20 cellular contexts compared by ENCODE assay signal in the genomic region with DNA sequence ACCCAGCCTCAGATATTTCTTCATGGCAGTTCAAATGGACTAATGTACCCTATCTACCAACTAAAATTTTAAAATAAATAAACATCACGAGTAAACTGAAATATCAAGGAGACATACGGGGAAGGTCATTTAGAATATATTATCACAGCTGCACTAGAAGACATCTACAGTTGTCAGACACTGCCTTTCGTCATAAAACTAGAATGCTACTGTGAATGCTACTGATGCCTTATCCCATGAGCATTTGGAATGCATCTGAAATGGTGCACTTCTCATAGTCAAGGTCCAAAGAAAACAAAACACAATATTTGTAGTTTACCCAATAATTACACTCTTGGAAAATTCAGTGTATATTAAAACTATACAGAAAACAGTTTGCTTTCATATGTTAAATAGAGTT.
A peak's percentile ranks its signal among the peaks of the same experiment; 100 is the strongest.
DNase-seq lines count a peak whose midpoint lies in the region; ATAC-seq, FAIRE-seq and TF ChIP-seq lines count a peak whose summit lies in the region.
"Had no signal": no experiment of that assay in that cellular context is flagged by ENCODE, and none has a peak within 500 bp of the region (broad histone marks: within the 10 kb centered on the region; RNA-seq: fewer than 3 reads in every experiment).

No MANE protein-coding gene starts in this region.

- CTCF ChIA-PET in endothelial cell of umbilical vein (lab: Charles Lee), result interaction anchor here (1.0 to 1.1 kb wide), 4 partner anchors 13 to 55 kb away, joined by 3 to 4 read pairs (median 3); no protein-coding TSS in a partner anchor

- no peaks in the 10 kb centered on the region for H4K20me1 ChIP-seq in endothelial cell of umbilical vein (replicated peaks; ENCODE audit: control insufficient read depth, extremely low read depth, insufficient read depth, low read length)
- H4K20me1 ChIP-seq: BLaER1 treated with 17β-estradiol and CSF1 and Interleukin-3, amounts not matched to agents 10 nM and 100 nM had no signal

- no peaks in the 10 kb centered on the region for H3K9me3 Mint-ChIP-seq in activated T-cell treated with anti-CD3 and anti-CD28 coated beads, Interleukin-2, amount 50 U/mL, for 24 hours
- H3K9me3 Mint-ChIP-seq: CD8-positive, alpha-beta memory T cell had no signal

- TF ChIP-seq CTCF in heart right ventricle (IDR thresholded peaks at IDR 0.05), result no peak
- TF ChIP-seq CTCF in right atrium auricular region (IDR thresholded peaks at IDR 0.05), result no peak
- TF ChIP-seq CTCF in brain microvascular endothelial cell (IDR thresholded peaks at IDR 0.05; ENCODE audit: low read depth, low read length, missing control alignments), result no peak
- no peak for TF ChIP-seq CTCF in endothelial cell of umbilical vein (IDR thresholded peaks at IDR 0.05; ENCODE audit: extremely low read depth in 1 of 2, insufficient read depth in 1 of 2, low read depth in 1 of 2, low read length in 2 of 2)

- H2AFZ ChIP-seq in endothelial cell of umbilical vein (ENCODE audit: low read depth, low read length), result no peak overlapping the region

- peak overlapping the region; percentile 92 for H3K4me2 ChIP-seq in endothelial cell of umbilical vein (ENCODE audit: insufficient read depth, low read length)

- H3K79me2 ChIP-seq in endothelial cell of umbilical vein (ENCODE audit: control insufficient read depth, insufficient read depth, low read length), result peaks cover 41% of the 10 kb centered on the region

- ATAC-seq in heart right ventricle, result no peak

- H3K36me3 Mint-ChIP-seq in activated T-cell treated with anti-CD3 and anti-CD28 coated beads, Interleukin-2, amount 50 U/mL, for 24 hours (ENCODE audit: low read depth), result no peaks in the 10 kb centered on the region
- H3K36me3 Mint-ChIP-seq: CD4-positive, CD25-positive, alpha-beta regulatory T cell; CD8-positive, alpha-beta memory T cell had no signal

- H3K4me1 ChIP-seq in heart right ventricle (peaks cover 0 to 30% (median 13%) of the 10 kb centered on the region in 9 donors), right atrium auricular region (peaks cover 0 to 6% of the 10 kb centered on the region in 2 donors), endothelial cell of umbilical vein (ENCODE audit: control insufficient read depth, extremely low read depth, insufficient read depth, low read length) (peaks cover 77% of the 10 kb centered on the region)

- dilution Hi-C loops in endothelial cell of umbilical vein (cut with MboI; ENCODE audit: extremely low pct_ligation_motif_present, low sequenced_read_pairs), result no loop called here

- H3K9ac ChIP-seq in endothelial cell of umbilical vein (replicated peaks; ENCODE audit: extremely low read depth, insufficient read depth, low read length), result peak overlapping the region; percentile 98
- H3K9ac ChIP-seq: BLaER1 treated with 17β-estradiol and CSF1 and Interleukin-3, amounts not matched to agents 10 nM and 100 nM had no signal

- intact Hi-C loops in heart right ventricle (cut with DNase I), result loop anchor here in 1 of 10 donors (10.0 kb wide), 1 partner anchor 413 kb away; the partner anchor contains the start of gene FN1
- intact Hi-C loops in endothelial cell of umbilical vein (cut with micrococcal nuclease), result loop anchor here (1.0 to 5.0 kb wide), 12 partner anchors 14 to 1036 kb away; partner anchors contain the start of gene FN1

- no peak overlapping the region for H3K27ac Mint-ChIP-seq in activated T-cell treated with anti-CD3 and anti-CD28 coated beads, Interleukin-2, amount 50 U/mL, for 24 hours
- H3K27ac Mint-ChIP-seq: B cell; CD4-positive, CD25-positive, alpha-beta regulatory T cell; CD8-positive, alpha-beta memory T cell; H9 had no signal

- H3K36me3 ChIP-seq in heart right ventricle (no peaks in the 10 kb centered on the region), right atrium auricular region (no peaks in the 10 kb centered on the region), brain microvascular endothelial cell (replicated peaks) (no peaks in the 10 kb centered on the region), endothelial cell of umbilical vein (ENCODE audit: control insufficient read depth in 2 of 2, extremely low read depth in 1 of 2, insufficient read depth in 2 of 2, low read length in 2 of 2) (no peaks in the 10 kb centered on the region)
- H3K36me3 ChIP-seq: BLaER1 treated with 17β-estradiol and CSF1 and Interleukin-3, amounts not matched to agents 10 nM and 100 nM had no signal

- no peaks in the 10 kb centered on the region for H3K27me3 Mint-ChIP-seq in activated T-cell treated with anti-CD3 and anti-CD28 coated beads, Interleukin-2, amount 50 U/mL, for 24 hours
- H3K27me3 Mint-ChIP-seq: B cell; CD4-positive, CD25-positive, alpha-beta regulatory T cell had no signal

- in situ Hi-C loops in brain microvascular endothelial cell (cut with HindIII; ENCODE audit: low pct_ligation_motif_present, low sequenced_read_pairs), result no loop called here

- H3K27me3 ChIP-seq in heart right ventricle (no peaks in the 10 kb centered on the region), right atrium auricular region (no peaks in the 10 kb centered on the region), brain microvascular endothelial cell (replicated peaks) (no peaks in the 10 kb centered on the region), endothelial cell of umbilical vein (ENCODE audit: control insufficient read depth in 2 of 2, insufficient read depth in 2 of 2, low read length in 2 of 2) (no peaks in the 10 kb centered on the region)
- H3K27me3 ChIP-seq: BLaER1 treated with 17β-estradiol and CSF1 and Interleukin-3, amounts not matched to agents 10 nM and 100 nM had no signal

- H3K9me1 ChIP-seq in endothelial cell of umbilical vein (replicated peaks; ENCODE audit: control insufficient read depth, extremely low read depth, insufficient read depth, low read length), result no peaks in the 10 kb centered on the region

- H3K27ac ChIP-seq in heart right ventricle (peak overlapping the region in 6 of 10 donors; percentile 21 to 66 (median 48)), right atrium auricular region (peak overlapping the region in 1 of 2 donors; percentile 25), brain microvascular endothelial cell (peak overlapping the region; percentile 96), endothelial cell of umbilical vein (ENCODE audit: insufficient read depth, low read depth, low read length) (peak overlapping the region; percentile 98)

- DNase-seq in heart right ventricle, result no peak
- DNase-seq in right atrium auricular region (ENCODE audit: low spot score), result no peak
- DNase-seq in brain microvascular endothelial cell, result no peak
- DNase-seq in endothelial cell of umbilical vein (ENCODE audit: low read depth, low spot score), result no peak
- no peak for DNase-seq in AG08396 (ENCODE audit: low spot score)
- DNase-seq in DMS153 (lab: John Stamatoyannopoulos, UW), result no peak
- no peak for DNase-seq in activated T-cell treated with anti-CD3 and anti-CD28 coated beads, Interleukin-2, amount 50 U/mL, for 24 hours
- DNase-seq: 8988T; CD4-positive, CD25-positive, alpha-beta regulatory T cell; CD8-positive, alpha-beta memory T cell; COR-L47; DMS 273 treated with DMSO at 0.1 percent for 48 hours; H9 had no signal

- BruUV-seq in endothelial cell of umbilical vein (replicated peaks; lab: Mats Ljungman, UMichigan), result TSS peak; percentile 61

- H3K9me3 ChIP-seq in heart right ventricle (peaks cover 0 to 10% (median 0%) of the 10 kb centered on the region in 11 donors), right atrium auricular region (no peaks in the 10 kb centered on the region), endothelial cell of umbilical vein (replicated peaks; ENCODE audit: control insufficient read depth, insufficient read depth, low read length) (no peaks in the 10 kb centered on the region)

- POLR2A ChIA-PET in endothelial cell of umbilical vein (lab: Charles Lee), result interaction anchor here (0.9 to 1.6 kb wide), 5 partner anchors 13 to 416 kb away, joined by 3 to 6 read pairs (median 4); no protein-coding TSS in a partner anchor

- WGBS in heart right ventricle, 2 donors, result 70 to 73% methylated on average over 3 of the region's 3 CpGs

- H3K4me3 ChIP-seq in heart right ventricle (no peak overlapping the region), right atrium auricular region (no peak overlapping the region), brain microvascular endothelial cell (ENCODE audit: low read depth, low read length) (no peak overlapping the region), endothelial cell of umbilical vein (replicated peaks in 1 of 3; ENCODE audit: insufficient read depth in 1 of 3, low read depth in 1 of 3, low read length in 3 of 3) (peak overlapping the region; percentile 28 to 91 (median 58))
- H3K4me3 ChIP-seq: BLaER1 treated with 17β-estradiol and CSF1 and Interleukin-3, amounts not matched to agents 10 nM and 100 nM had no signal

- no peak overlapping the region for H3K4me3 Mint-ChIP-seq in activated T-cell treated with anti-CD3 and anti-CD28 coated beads, Interleukin-2, amount 50 U/mL, for 24 hours
- H3K4me3 Mint-ChIP-seq: B cell; CD4-positive, CD25-positive, alpha-beta regulatory T cell; CD8-positive, alpha-beta memory T cell; H9 had no signal

- no peak for FAIRE-seq in endothelial cell of umbilical vein (lab: Jason Lieb, UNC)
- FAIRE-seq: G401.6, GM12891, GM19239, H1, HTR-8/SVneo had no signal

- TF ChIP-seq POLR2A in endothelial cell of umbilical vein (IDR thresholded peaks at IDR 0.05; ENCODE audit: low read depth, low read length), result no peak

- H3K4me1 Mint-ChIP-seq in activated T-cell treated with anti-CD3 and anti-CD28 coated beads, Interleukin-2, amount 50 U/mL, for 24 hours (ENCODE audit: low read depth), result no peaks in the 10 kb centered on the region
- H3K4me1 Mint-ChIP-seq: CD4-positive, CD25-positive, alpha-beta regulatory T cell; CD8-positive, alpha-beta memory T cell had no signal

TF ChIP-seq in endothelial cell of umbilical vein, 7 proteins besides CTCF, POLR2A, EP300 and RAD21:
- TF ChIP-seq POLR2AphosphoS5 (IDR thresholded peaks at IDR 0.05; ENCODE audit: insufficient read depth, low read depth, low read length), result no peak
- no peak for TF ChIP-seq MAX (IDR thresholded peaks at IDR 0.05; ENCODE audit: insufficient read depth, insufficient read length)
- no peak for TF ChIP-seq GATA2 (IDR thresholded peaks at IDR 0.05; ENCODE audit: insufficient read depth, insufficient read length, low read depth, low read length)
- TF ChIP-seq FOS (IDR thresholded peaks at IDR 0.05; ENCODE audit: borderline replicate concordance, insufficient read depth, low read length), result no peak
- TF ChIP-seq EZH2 (IDR thresholded peaks at IDR 0.05; ENCODE audit: borderline replicate concordance, low read depth, low read length, severe bottlenecking), result no peak
- no peak for TF ChIP-seq MYC (IDR thresholded peaks at IDR 0.05; ENCODE audit: low read depth, low read length)
- no peak for TF ChIP-seq JUN (IDR thresholded peaks at IDR 0.05; ENCODE audit: borderline replicate concordance, insufficient read depth, insufficient read length, low read depth)
TF ChIP-seq in endothelial cell of umbilical vein: peak in this region for 0.

Comparison
In these comparisons a context has a peak if more than half of its experiments do, and no peak if none do; other contexts are left out.
1. H3K4me3 ChIP-seq: peak in endothelial cell of umbilical vein (3 of 3); none in heart right ventricle (0 of 10), right atrium auricular region (0 of 2) and brain microvascular endothelial cell (single experiment).